In the genomic region with DNA sequence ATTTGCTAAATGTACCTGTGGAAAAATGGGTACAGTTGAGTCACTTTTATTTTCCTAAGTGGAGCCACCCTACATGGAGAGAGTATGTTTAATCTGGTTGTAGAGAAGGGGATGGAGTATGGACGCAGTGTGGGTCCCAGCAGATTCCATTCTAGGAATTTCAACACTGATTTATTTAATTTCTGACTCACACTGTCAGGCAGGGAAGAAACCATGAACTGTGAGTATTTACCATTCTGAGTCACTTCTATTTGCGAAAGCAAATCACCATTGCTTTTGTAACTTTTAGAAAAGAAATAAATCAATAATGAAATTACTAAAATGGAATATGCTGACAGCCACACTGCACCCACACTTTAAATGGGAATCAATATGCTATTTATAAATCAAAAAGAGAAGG, we compare ENCODE assay signal across 1 cellular context.
TF ChIP-seq lines count a peak whose summit lies in the region.

No MANE protein-coding gene starts in this region.

TF ChIP-seq in HepG2, 621 proteins besides CTCF, POLR2A, EP300 and RAD21 (continued from another document):
- TF ChIP-seq, protein P1, sequence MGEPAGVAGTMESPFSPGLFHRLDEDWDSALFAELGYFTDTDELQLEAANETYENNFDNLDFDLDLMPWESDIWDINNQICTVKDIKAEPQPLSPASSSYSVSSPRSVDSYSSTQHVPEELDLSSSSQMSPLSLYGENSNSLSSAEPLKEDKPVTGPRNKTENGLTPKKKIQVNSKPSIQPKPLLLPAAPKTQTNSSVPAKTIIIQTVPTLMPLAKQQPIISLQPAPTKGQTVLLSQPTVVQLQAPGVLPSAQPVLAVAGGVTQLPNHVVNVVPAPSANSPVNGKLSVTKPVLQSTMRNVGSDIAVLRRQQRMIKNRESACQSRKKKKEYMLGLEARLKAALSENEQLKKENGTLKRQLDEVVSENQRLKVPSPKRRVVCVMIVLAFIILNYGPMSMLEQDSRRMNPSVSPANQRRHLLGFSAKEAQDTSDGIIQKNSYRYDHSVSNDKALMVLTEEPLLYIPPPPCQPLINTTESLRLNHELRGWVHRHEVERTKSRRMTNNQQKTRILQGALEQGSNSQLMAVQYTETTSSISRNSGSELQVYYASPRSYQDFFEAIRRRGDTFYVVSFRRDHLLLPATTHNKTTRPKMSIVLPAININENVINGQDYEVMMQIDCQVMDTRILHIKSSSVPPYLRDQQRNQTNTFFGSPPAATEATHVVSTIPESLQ (CRISPR knock-in tag; conservative IDR thresholded peaks at IDR 0.05): no peak
